In the genomic region with DNA sequence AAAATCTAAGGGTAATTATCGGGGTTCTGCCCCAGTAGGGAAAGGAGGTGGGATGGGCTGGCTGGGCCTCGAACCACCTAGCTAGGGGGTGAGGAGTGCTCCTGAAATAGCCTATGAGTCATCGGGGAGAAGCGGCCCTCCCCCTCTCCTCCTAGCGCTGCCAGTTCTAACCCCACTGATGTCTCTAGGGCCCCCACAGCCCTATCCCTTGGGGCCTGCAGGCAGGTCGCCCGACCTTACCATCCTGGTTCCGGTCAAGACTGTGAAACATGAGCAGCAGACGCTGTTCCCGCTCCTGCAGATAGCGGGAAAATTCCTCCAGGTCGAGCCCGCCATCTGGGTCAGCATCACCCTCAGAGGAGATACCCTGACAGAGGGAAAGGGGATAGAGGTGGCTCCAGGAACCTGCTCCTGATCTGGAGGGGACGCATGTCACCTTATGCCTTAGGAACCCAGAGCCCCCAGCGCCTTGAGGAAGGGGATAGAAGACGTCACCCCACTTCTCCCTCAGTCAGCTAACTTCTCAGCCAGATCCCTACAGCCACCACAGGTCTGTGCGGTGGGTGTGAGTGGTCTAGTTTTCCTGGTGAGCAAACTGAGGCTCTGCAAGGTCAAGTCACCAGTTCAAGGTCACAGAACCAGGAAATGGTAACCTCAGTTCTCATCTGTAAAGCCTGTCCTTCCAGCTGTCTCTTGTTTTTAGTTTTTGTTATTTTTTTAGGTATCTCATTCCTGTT, we compare ENCODE assay signal across 10 cellular contexts. TPM values are rescaled to one million over a fixed set of nuclear protein-coding genes. Genes with fewer than 3 reads are reported as not detected.
A peak's percentile ranks its signal among the peaks of the same experiment; 100 is the strongest.
DNase-seq lines count a peak whose midpoint lies in the region; ATAC-seq and TF ChIP-seq lines count a peak whose summit lies in the region.
"Had no signal": no experiment of that assay in that cellular context is flagged by ENCODE, and none has a peak within 500 bp of the region (broad histone marks: within the 10 kb centered on the region; RNA-seq: fewer than 3 reads in every experiment).

No MANE protein-coding gene starts in this region.

- peaks cover 48% of the 10 kb centered on the region for H3K36me3 ChIP-seq in OCI-LY3 (replicated peaks; ENCODE audit: low read depth, low read length)
- H3K36me3 ChIP-seq in stomach = peaks cover 8 to 43% (median 37%) of the 10 kb centered on the region in 4 donors

- peaks cover 18% of the 10 kb centered on the region for H3K4me1 Mint-ChIP-seq in activated T-cell treated with anti-CD3 and anti-CD28 coated beads, Interleukin-2, amount 50 U/mL, for 72 hours (ENCODE audit: low read depth)

- 77 to 92% (median 91%) methylated on average over 16 to 17 of the region's 17 CpGs for WGBS in stomach, 5 donors

- H3K4me1 ChIP-seq in OCI-LY3 (ENCODE audit: low read length) (peaks cover 28% of the 10 kb centered on the region), stomach (peaks cover 8 to 31% (median 22%) of the 10 kb centered on the region in 4 donors)

- no peaks in the 10 kb centered on the region for H3K27me3 Mint-ChIP-seq in activated T-cell treated with anti-CD3 and anti-CD28 coated beads, Interleukin-2, amount 50 U/mL, for 72 hours (ENCODE audit: low read depth)

- peak overlapping the region; percentile 88 to 95 for H3K4me3 Mint-ChIP-seq in activated T-cell treated with anti-CD3 and anti-CD28 coated beads, Interleukin-2, amount 50 U/mL, for 72 hours

- peaks cover 24% of the 10 kb centered on the region for H3K79me2 ChIP-seq in OCI-LY3 (ENCODE audit: low read length)

- H3K9me3 ChIP-seq in OCI-LY3 (ENCODE audit: insufficient read depth, low read length) (peaks cover 18% of the 10 kb centered on the region; the same call in 1 of the 2 replicates), stomach (peaks cover 4 to 17% (median 13%) of the 10 kb centered on the region in 4 donors)

- no peak for DNase-seq in activated T-cell treated with anti-CD3 and anti-CD28 coated beads, Interleukin-2, amount 50 U/mL, for 72 hours
- DNase-seq in activated T-cell treated with anti-CD3 and anti-CD28 coated beads, Interleukin-2, amount 50 U/mL, for 1 hour = no peak
- no peak for DNase-seq in fibroblast of the aortic adventitia (ENCODE audit: low read depth)
- DNase-seq in stomach = no peak
- no peak for DNase-seq in NCI-H1694 (lab: John Stamatoyannopoulos, UW)
- DNase-seq in COLO829 (ENCODE audit: low spot score) = no peak
- no peak for DNase-seq in stimulated activated CD4-positive, alpha-beta T cell treated with anti-CD3 and anti-CD28 coated beads, Interleukin-1b, Interleukin-23, amount 100 ng/mL, for 48 hours
- DNase-seq: NCI-H2107 had no signal

- peak overlapping the region; percentile 85 for H3K4me3 ChIP-seq in OCI-LY3 (ENCODE audit: low read length)
- peak overlapping the region; percentile 5 for H3K4me3 ChIP-seq in fibroblast of the aortic adventitia (ENCODE audit: low read depth, low read length)
- H3K4me3 ChIP-seq in stomach = peak overlapping the region in 3 of 4 donors; percentile 82 to 97 (median 85)

- H3K27me3 ChIP-seq in OCI-LY3 (ENCODE audit: low read depth, low read length) = no peaks in the 10 kb centered on the region
- peaks cover 0 to 13% (median 0%) of the 10 kb centered on the region in 3 donors for H3K27me3 ChIP-seq in stomach

- intact Hi-C loops in stomach (cut with DNase I; ENCODE audit: low total_unique reads) = no loop called here

- H3K27ac ChIP-seq in OCI-LY3 (ENCODE audit: low read length) (peak overlapping the region; percentile 87), stomach (peak overlapping the region in 3 of 5 donors; percentile 91 to 94 (median 93))

- peaks cover 1 to 4% of the 10 kb centered on the region in 2 donors for H3K9me3 Mint-ChIP-seq in activated T-cell treated with anti-CD3 and anti-CD28 coated beads, Interleukin-2, amount 50 U/mL, for 72 hours

- H2AFZ ChIP-seq in OCI-LY3 (ENCODE audit: low read depth, low read length) = no peak overlapping the region

- no peak for TF ChIP-seq POLR2A in stomach (IDR thresholded peaks at IDR 0.05)

- H3K27ac Mint-ChIP-seq in activated T-cell treated with anti-CD3 and anti-CD28 coated beads, Interleukin-2, amount 50 U/mL, for 72 hours = no peak overlapping the region

- no peak for TF ChIP-seq EP300 in stomach (IDR thresholded peaks at IDR 0.05)

- H3K4me2 ChIP-seq in OCI-LY3 (ENCODE audit: low read length) = peak overlapping the region; percentile 94

- ATAC-seq in activated T-cell treated with anti-CD3 and anti-CD28 coated beads, Interleukin-2, amount 50 U/mL, for 72 hours (replicated peaks in 1 of 2) = no peak

- TF ChIP-seq CTCF in OCI-LY3 (IDR thresholded peaks at IDR 0.05; ENCODE audit: low read depth, low read length) (no peak), fibroblast of the aortic adventitia (IDR thresholded peaks at IDR 0.05; ENCODE audit: insufficient read depth, low read length) (no peak), stomach (IDR thresholded peaks at IDR 0.05) (no peak)

- peak overlapping the region; percentile 85 for H3K9ac ChIP-seq in OCI-LY3 (ENCODE audit: low read length)

- peaks cover 7 to 26% of the 10 kb centered on the region in 2 donors for H3K36me3 Mint-ChIP-seq in activated T-cell treated with anti-CD3 and anti-CD28 coated beads, Interleukin-2, amount 50 U/mL, for 72 hours (ENCODE audit: insufficient read depth in 2 of 2)

- H4K20me1 ChIP-seq in OCI-LY3 (ENCODE audit: insufficient read depth, low read length) = no peaks in the 10 kb centered on the region

RNA-seq across cellular contexts. Expression of gene SLC25A23, which starts 1.5 kb away (rescaled TPM):
- 10 to 100 TPM; 24.6 to 26.3 TPM for total RNA-seq in activated T-cell treated with anti-CD3 and anti-CD28 coated beads, Interleukin-2, amount 50 U/mL, for 72 hours
- 27.7 and 46.9 TPM in 2 replicates for total RNA-seq in fibroblast of the aortic adventitia (ENCODE audit: low replicate concordance)
- 100 to 1,000 TPM in 1 of 5 donors, 10 to 100 TPM in 4; 20.7 to 191 (median 60.1) TPM for total RNA-seq in stomach
- polyA plus RNA-seq in stomach = 10 to 100 TPM; 30.8 to 42.5 (median 34.2) TPM

RNA-seq across cellular contexts. Expression of gene CRB3, which starts 5.9 kb away (rescaled TPM):
- total RNA-seq in activated T-cell treated with anti-CD3 and anti-CD28 coated beads, Interleukin-2, amount 50 U/mL, for 72 hours = 1 to 10 TPM; 3.9 to 5.0 TPM
- total RNA-seq in fibroblast of the aortic adventitia (ENCODE audit: low replicate concordance) (not detected in 2 replicates), stomach (100 to 1,000 TPM in 1 of 5 donors, 10 to 100 TPM in 3, 1 to 10 TPM in 1; 7.6 to 203 (median 46.1) TPM)
- polyA plus RNA-seq in stomach = 10 to 100 TPM; 34.3 to 66.6 (median 51.9) TPM
- total RNA-seq: glomerular endothelial cell had no signal

RNA-seq across cellular contexts. Expression of gene DENND1C, which starts 23.5 kb away (rescaled TPM):
- 100 to 1,000 TPM in 1 of 2 donors, 10 to 100 TPM in 1; 92.1 to 105 TPM for total RNA-seq in activated T-cell treated with anti-CD3 and anti-CD28 coated beads, Interleukin-2, amount 50 U/mL, for 72 hours
- total RNA-seq in fibroblast of the aortic adventitia (ENCODE audit: low replicate concordance) = not detected in 2 replicates
- total RNA-seq in stomach = 10 to 100 TPM in 1 of 5 donors, 1 to 10 TPM in 2, under 1 TPM in 2; 0.45 to 15.2 (median 1.1) TPM
- polyA plus RNA-seq in stomach = 1 to 10 TPM; 2.5 to 3.1 (median 2.9) TPM
- total RNA-seq: glomerular endothelial cell had no signal

RNA-seq across cellular contexts. Expression of gene SLC25A41, which starts 24.6 kb away (rescaled TPM):
- total RNA-seq in activated T-cell treated with anti-CD3 and anti-CD28 coated beads, Interleukin-2, amount 50 U/mL, for 72 hours = under 1 TPM; 0.16 to 0.58 TPM
- total RNA-seq in fibroblast of the aortic adventitia (ENCODE audit: low replicate concordance) (not detected in 2 replicates), stomach (1 to 10 TPM in 1 of 5 donors, not detected in 4; 4.9 TPM)
- polyA plus RNA-seq in stomach = under 1 TPM in 1 of 3 donors, not detected in 2; 0.80 TPM

RNA-seq across cellular contexts. Expression of gene KHSRP, which starts 33.5 kb away (rescaled TPM):
- total RNA-seq in activated T-cell treated with anti-CD3 and anti-CD28 coated beads, Interleukin-2, amount 50 U/mL, for 72 hours = 100 to 1,000 TPM; 253 to 311 TPM
- total RNA-seq in fibroblast of the aortic adventitia (ENCODE audit: low replicate concordance) = 30.4 and 86.5 TPM in 2 replicates
- 100 to 1,000 TPM; 111 to 130 (median 112) TPM for total RNA-seq in stomach
- 100 to 1,000 TPM in 1 of 3 donors, 10 to 100 TPM in 2; 49.1 to 103 (median 79.3) TPM for polyA plus RNA-seq in stomach

Comparison
In these comparisons a context has a peak if more than half of its experiments do, and no peak if none do; other contexts are left out.
1. H3K4me3 ChIP-seq: peak in every context shown above with its lines; median percentile 85 in OCI-LY3; 85 in stomach; 5 in fibroblast of the aortic adventitia.
2. RNA of gene DENND1C, which starts 23.5 kb away (total RNA-seq): 92.1 to 105 TPM in activated T-cell treated with anti-CD3 and anti-CD28 coated beads, Interleukin-2, amount 50 U/mL, for 72 hours; 0.45 to 15.2 TPM in stomach and not detected in fibroblast of the aortic adventitia; every median in the first group is over 4 times any median in the second.